17 cellular contexts compared by ENCODE assay signal in genomic region chr19:16921766-16922591, GRCh38. TPM values are rescaled to one million over a fixed set of nuclear protein-coding genes. Genes with fewer than 3 reads are reported as not detected.
DNase-seq lines count a peak whose midpoint lies in the region; ATAC-seq and TF ChIP-seq lines count a peak whose summit lies in the region.
"Had no signal": no experiment of that assay in that cellular context is flagged by ENCODE, and none has a peak within 500 bp of the region (broad histone marks: within the 10 kb centered on the region; RNA-seq: fewer than 3 reads in every experiment).

No MANE protein-coding gene starts in this region.

- POLR2A ChIA-PET in PC-9 (lab: Charles Lee; ENCODE audit: unreplicated experiment) = no interaction called here

- no peaks in the 10 kb centered on the region for H3K9me3 ChIP-seq in PC-9 (ENCODE audit: insufficient read depth, low read depth)
- peaks cover 0 to 16% (median 0%) of the 10 kb centered on the region in 4 donors for H3K9me3 ChIP-seq in upper lobe of left lung

- CTCF ChIA-PET in PC-9 (lab: Charles Lee) = interaction anchor here (1.0 kb wide), 1 partner anchor 79 kb away, joined by 10 read pairs; no protein-coding TSS in a partner anchor

- TF ChIP-seq EP300 in upper lobe of left lung (IDR thresholded peaks at IDR 0.05) = no peak

- no peaks in the 10 kb centered on the region for H4K20me1 ChIP-seq in PC-9 (ENCODE audit: insufficient read depth)

- H3K4me3 ChIP-seq in PC-9 (no peak overlapping the region), upper lobe of left lung (no peak overlapping the region)

- no peaks in the 10 kb centered on the region for H3K36me3 Mint-ChIP-seq in activated naive CD8-positive, alpha-beta T cell treated with anti-CD3 and anti-CD28 coated beads for 36 hours
- H3K36me3 Mint-ChIP-seq in activated naive CD8-positive, alpha-beta T cell treated with anti-CD3 and anti-CD28 coated beads, Interleukin-2, amount 50 U/mL, for 24 hours (ENCODE audit: low read depth) = peaks cover 3% of the 10 kb centered on the region
- no peaks in the 10 kb centered on the region for H3K36me3 Mint-ChIP-seq in activated T-helper 2 cell treated with anti-CD3 and anti-CD28 coated beads, Interferon-gamma antibody, Interleukin-2, Interleukin-4, amounts not matched to agents 10 μg/mL and 5 μg/mL and 100 μg/mL, durations not matched to agents 14 hours and 24 hours and 36 hours (ENCODE audit: low read depth)

- H3K27me3 ChIP-seq in PC-9 (ENCODE audit: insufficient read depth, low read depth) (no peaks in the 10 kb centered on the region), upper lobe of left lung (no peaks in the 10 kb centered on the region)

- H2AFZ ChIP-seq in PC-9 = no peak overlapping the region

- H3K27ac ChIP-seq in PC-9 (peak overlapping the region; percentile 89), upper lobe of left lung (no peak overlapping the region)
- H3K27ac ChIP-seq: 22Rv1 had no signal

- no peak for ATAC-seq in activated naive CD8-positive, alpha-beta T cell treated with anti-CD3 and anti-CD28 coated beads, Interleukin-2, amount 50 U/mL, for 24 hours
- ATAC-seq in upper lobe of left lung (ENCODE audit: low FRiP score in 2 of 2) = peak; percentile 3 to 21

- H3F3A ChIP-seq in PC-9 (ENCODE audit: insufficient read depth, low read depth) = peaks cover 35% of the 10 kb centered on the region

- no peak for TF ChIP-seq CTCF in PC-9 (conservative IDR thresholded peaks at IDR 0.05)
- no peak for TF ChIP-seq CTCF in upper lobe of left lung (IDR thresholded peaks at IDR 0.05)

- H3K4me1 ChIP-seq in PC-9 (replicated peaks; ENCODE audit: insufficient read depth) = peaks cover 26% of the 10 kb centered on the region
- no peaks in the 10 kb centered on the region for H3K4me1 ChIP-seq in upper lobe of left lung

- no TSS peak for BruUV-seq in PC-9 (replicated peaks; lab: Mats Ljungman, UMichigan)

- H3K9me2 ChIP-seq in PC-9 (ENCODE audit: insufficient read depth) = no peaks in the 10 kb centered on the region

- H3K79me2 ChIP-seq in PC-9 (ENCODE audit: low read depth) = no peaks in the 10 kb centered on the region

- WGBS in upper lobe of left lung, 2 donors = 94 to 97% methylated on average over 7 to 21 of the region's 21 CpGs

- H3K27me3 Mint-ChIP-seq in activated naive CD8-positive, alpha-beta T cell treated with anti-CD3 and anti-CD28 coated beads for 36 hours = peaks cover 4% of the 10 kb centered on the region
- peaks cover 7% of the 10 kb centered on the region for H3K27me3 Mint-ChIP-seq in activated naive CD8-positive, alpha-beta T cell treated with anti-CD3 and anti-CD28 coated beads, Interleukin-2, amount 50 U/mL, for 24 hours
- H3K27me3 Mint-ChIP-seq in activated T-helper 2 cell treated with anti-CD3 and anti-CD28 coated beads, Interferon-gamma antibody, Interleukin-2, Interleukin-4, amounts not matched to agents 10 μg/mL and 5 μg/mL and 100 μg/mL, durations not matched to agents 14 hours and 24 hours and 36 hours (ENCODE audit: low read depth) = no peaks in the 10 kb centered on the region

- H3K36me3 ChIP-seq in PC-9 (ENCODE audit: low read depth) (no peaks in the 10 kb centered on the region), upper lobe of left lung (peaks cover 0 to 5% (median 0%) of the 10 kb centered on the region in 4 donors)

- no peak for DNase-seq in activated naive CD8-positive, alpha-beta T cell treated with anti-CD3 and anti-CD28 coated beads for 36 hours
- no peak for DNase-seq in activated naive CD8-positive, alpha-beta T cell treated with anti-CD3 and anti-CD28 coated beads, Interleukin-2, amount 50 U/mL, for 24 hours
- DNase-seq in PC-9 (no peak), germinal center (ENCODE audit: low spot score) (peak; percentile 4), upper lobe of left lung (no peak), NCI-H2029 (lab: John Stamatoyannopoulos, UW) (no peak), NCI-H446 treated with DMSO at 0.1 percent for 48 hours (lab: John Stamatoyannopoulos, UW) (no peak)
- DNase-seq in activated T-helper 2 cell treated with anti-CD3 and anti-CD28 coated beads, Interferon-gamma antibody, Interleukin-2, Interleukin-4, amounts not matched to agents 10 μg/mL and 5 μg/mL and 100 μg/mL, durations not matched to agents 14 hours and 24 hours and 36 hours (ENCODE audit: low spot score) = no peak
- DNase-seq: C1 segment of cervical spinal cord, DMS153, KG1, NCI-H1092, NCI-H1694, NCI-H345, SIG-M5 had no signal

- intact Hi-C loops in PC-9 (cut with micrococcal nuclease; ENCODE audit: unreplicated experiment) = no loop called here
- intact Hi-C loops in activated T-helper 2 cell treated with anti-CD3 and anti-CD28 coated beads, Interferon-gamma antibody, Interleukin-2, Interleukin-4, amounts not matched to agents 10 μg/mL and 5 μg/mL and 100 μg/mL, durations not matched to agents 14 hours and 24 hours and 36 hours (cut with micrococcal nuclease) = no loop called here

- no peaks in the 10 kb centered on the region for H3K4me1 Mint-ChIP-seq in activated naive CD8-positive, alpha-beta T cell treated with anti-CD3 and anti-CD28 coated beads for 36 hours
- no peaks in the 10 kb centered on the region for H3K4me1 Mint-ChIP-seq in activated naive CD8-positive, alpha-beta T cell treated with anti-CD3 and anti-CD28 coated beads, Interleukin-2, amount 50 U/mL, for 24 hours
- H3K4me1 Mint-ChIP-seq in activated T-helper 2 cell treated with anti-CD3 and anti-CD28 coated beads, Interferon-gamma antibody, Interleukin-2, Interleukin-4, amounts not matched to agents 10 μg/mL and 5 μg/mL and 100 μg/mL, durations not matched to agents 14 hours and 24 hours and 36 hours (ENCODE audit: low read depth) = no peaks in the 10 kb centered on the region

- peak overlapping the region; percentile 30 for H3K27ac Mint-ChIP-seq in activated naive CD8-positive, alpha-beta T cell treated with anti-CD3 and anti-CD28 coated beads for 36 hours
- no peak overlapping the region for H3K27ac Mint-ChIP-seq in activated naive CD8-positive, alpha-beta T cell treated with anti-CD3 and anti-CD28 coated beads, Interleukin-2, amount 50 U/mL, for 24 hours
- H3K27ac Mint-ChIP-seq in activated T-helper 2 cell treated with anti-CD3 and anti-CD28 coated beads, Interferon-gamma antibody, Interleukin-2, Interleukin-4, amounts not matched to agents 10 μg/mL and 5 μg/mL and 100 μg/mL, durations not matched to agents 14 hours and 24 hours and 36 hours = no peak overlapping the region

- peak overlapping the region; percentile 74 for H3K4me2 ChIP-seq in PC-9

- no peak for TF ChIP-seq POLR2A in upper lobe of left lung (IDR thresholded peaks at IDR 0.05)

- no peak overlapping the region for H3K4me3 Mint-ChIP-seq in activated naive CD8-positive, alpha-beta T cell treated with anti-CD3 and anti-CD28 coated beads for 36 hours
- no peak overlapping the region for H3K4me3 Mint-ChIP-seq in activated naive CD8-positive, alpha-beta T cell treated with anti-CD3 and anti-CD28 coated beads, Interleukin-2, amount 50 U/mL, for 24 hours
- no peak overlapping the region for H3K4me3 Mint-ChIP-seq in activated T-helper 2 cell treated with anti-CD3 and anti-CD28 coated beads, Interferon-gamma antibody, Interleukin-2, Interleukin-4, amounts not matched to agents 10 μg/mL and 5 μg/mL and 100 μg/mL, durations not matched to agents 14 hours and 24 hours and 36 hours (ENCODE audit: low read depth)

- peaks cover 12% of the 10 kb centered on the region for H3K9me3 Mint-ChIP-seq in activated naive CD8-positive, alpha-beta T cell treated with anti-CD3 and anti-CD28 coated beads for 36 hours
- H3K9me3 Mint-ChIP-seq in activated naive CD8-positive, alpha-beta T cell treated with anti-CD3 and anti-CD28 coated beads, Interleukin-2, amount 50 U/mL, for 24 hours = peaks cover 9% of the 10 kb centered on the region
- peaks cover 15% of the 10 kb centered on the region for H3K9me3 Mint-ChIP-seq in activated T-helper 2 cell treated with anti-CD3 and anti-CD28 coated beads, Interferon-gamma antibody, Interleukin-2, Interleukin-4, amounts not matched to agents 10 μg/mL and 5 μg/mL and 100 μg/mL, durations not matched to agents 14 hours and 24 hours and 36 hours

RNA-seq across cellular contexts. Expression of gene F2RL3, which starts 33.2 kb away (rescaled TPM):
- not detected for total RNA-seq in activated naive CD8-positive, alpha-beta T cell treated with anti-CD3 and anti-CD28 coated beads for 36 hours
- not detected in 2 replicates for total RNA-seq in PC-9 (2021)
- 100 to 1,000 TPM in 1 of 6 donors, 10 to 100 TPM in 4, 1 to 10 TPM in 1; 7.3 to 130 (median 23.2) TPM for total RNA-seq in upper lobe of left lung
- total RNA-seq in activated T-helper 2 cell treated with anti-CD3 and anti-CD28 coated beads, Interferon-gamma antibody, Interleukin-2, Interleukin-4, amounts not matched to agents 10 μg/mL and 5 μg/mL and 100 μg/mL, durations not matched to agents 14 hours and 24 hours and 36 hours = not detected in 2 replicates
- total RNA-seq: M059J had no signal
